In genomic region chrX:2705461-2705860, GRCh38 we compare ENCODE assay signal across 13 cellular contexts. TPM values are rescaled to one million over a fixed set of nuclear protein-coding genes. Genes with fewer than 3 reads are reported as not detected.
DNase-seq lines count a peak whose midpoint lies in the region; TF ChIP-seq lines count a peak whose summit lies in the region.
"Had no signal": no experiment of that assay in that cellular context is flagged by ENCODE, and none has a peak within 500 bp of the region (broad histone marks: within the 10 kb centered on the region; RNA-seq: fewer than 3 reads in every experiment).

No MANE protein-coding gene starts in this region.

- peaks cover 8% of the 10 kb centered on the region; the same call in 1 of the 2 replicates for H3F3A ChIP-seq in Loucy (ENCODE audit: low read depth)

- H3K4me1 Mint-ChIP-seq in activated CD4-positive, alpha-beta T cell treated with anti-CD3 and anti-CD28 coated beads, Interleukin-2, amount 10 ng/mL, durations not matched to agents 24 days and 14 days = peaks cover 93% of the 10 kb centered on the region
- peaks cover 55% of the 10 kb centered on the region for H3K4me1 Mint-ChIP-seq in endodermal cell

- H3K36me3 ChIP-seq in Loucy (ENCODE audit: insufficient read depth, low read length) (peaks cover 11% of the 10 kb centered on the region; the same call in 1 of the 2 replicates), endodermal cell (ENCODE audit: control insufficient read depth, insufficient read depth, low read length) (peaks cover 18% of the 10 kb centered on the region), rectal smooth muscle tissue (ENCODE audit: control insufficient read depth, insufficient read depth, low read length) (no peaks in the 10 kb centered on the region)
- H3K36me3 ChIP-seq: uterus had no signal

- intact Hi-C loops in activated CD4-positive, alpha-beta T cell treated with anti-CD3 and anti-CD28 coated beads, Interleukin-2, amount 10 ng/mL, durations not matched to agents 24 days and 14 days (cut with micrococcal nuclease) = loop anchor here (5.0 kb wide), 1 partner anchor 1007 kb away; the partner anchor contains the start of gene PRKX

- H3K9me3 ChIP-seq in Loucy (ENCODE audit: insufficient read depth, low read depth, low read length) (no peaks in the 10 kb centered on the region), endodermal cell (ENCODE audit: control insufficient read depth, low read length) (no peaks in the 10 kb centered on the region)
- H3K9me3 ChIP-seq: uterus had no signal

- no peak overlapping the region for H2AFZ ChIP-seq in Loucy (ENCODE audit: low read length)

- H3K4me2 ChIP-seq in Loucy (ENCODE audit: low read depth, low read length, poor library complexity, severe bottlenecking) = peak overlapping the region; percentile 8

- TF ChIP-seq CTCF in Loucy (conservative IDR thresholded peaks at IDR 0.05; ENCODE audit: low read length) = no peak
- no peak for TF ChIP-seq CTCF in endodermal cell (conservative IDR thresholded peaks at IDR 0.05)

- H3K9ac ChIP-seq in Loucy (ENCODE audit: low read depth, low read length, poor library complexity, severe bottlenecking) = no peak overlapping the region
- no peak overlapping the region for H3K9ac ChIP-seq in endodermal cell (ENCODE audit: extremely low read depth, low read length, poor library complexity, severe bottlenecking)
- no peak overlapping the region for H3K9ac ChIP-seq in rectal smooth muscle tissue (ENCODE audit: low read length)

- H3K4me3 ChIP-seq in Loucy (ENCODE audit: low read length, poor library complexity, severe bottlenecking) (no peak overlapping the region), endodermal cell (ENCODE audit: low read length) (no peak overlapping the region), rectal smooth muscle tissue (ENCODE audit: low read length) (no peak overlapping the region)
- H3K4me3 ChIP-seq: uterus had no signal

- peaks cover 71% of the 10 kb centered on the region for H3K36me3 Mint-ChIP-seq in activated CD4-positive, alpha-beta T cell treated with anti-CD3 and anti-CD28 coated beads, Interleukin-2, amount 10 ng/mL, durations not matched to agents 24 days and 14 days (ENCODE audit: low read depth)
- peaks cover 30% of the 10 kb centered on the region for H3K36me3 Mint-ChIP-seq in endodermal cell (ENCODE audit: low read depth)

- H3K27me3 ChIP-seq in Loucy (ENCODE audit: insufficient read depth, low read length, poor library complexity, severe bottlenecking) (no peaks in the 10 kb centered on the region), endodermal cell (ENCODE audit: control insufficient read depth, insufficient read depth, low read length, poor library complexity, severe bottlenecking) (no peaks in the 10 kb centered on the region), rectal smooth muscle tissue (ENCODE audit: control insufficient read depth, insufficient read depth, low read length) (no peaks in the 10 kb centered on the region)
- H3K27me3 ChIP-seq: uterus had no signal

- H3K27ac ChIP-seq in endodermal cell (ENCODE audit: low read depth, low read length) (peak overlapping the region; percentile 96), rectal smooth muscle tissue (ENCODE audit: low read depth, low read length) (peak overlapping the region; percentile 65), substantia nigra (ENCODE audit: low read depth, low read length, poor library complexity, severe bottlenecking) (no peak overlapping the region)
- H3K27ac ChIP-seq: uterus had no signal

- H3K9me3 Mint-ChIP-seq in activated CD4-positive, alpha-beta T cell treated with anti-CD3 and anti-CD28 coated beads, Interleukin-2, amount 10 ng/mL, durations not matched to agents 24 days and 14 days = peaks cover 7% of the 10 kb centered on the region
- no peaks in the 10 kb centered on the region for H3K9me3 Mint-ChIP-seq in endodermal cell

- H3K79me2 ChIP-seq in Loucy (ENCODE audit: insufficient read depth, low read length) = peaks cover 88% of the 10 kb centered on the region

- H3K27me3 Mint-ChIP-seq in activated CD4-positive, alpha-beta T cell treated with anti-CD3 and anti-CD28 coated beads, Interleukin-2, amount 10 ng/mL, durations not matched to agents 24 days and 14 days = no peaks in the 10 kb centered on the region
- H3K27me3 Mint-ChIP-seq in endodermal cell (ENCODE audit: insufficient read depth) = no peaks in the 10 kb centered on the region

- peaks cover 59% of the 10 kb centered on the region for H3K4me1 ChIP-seq in Loucy (ENCODE audit: insufficient read depth, low read length, poor library complexity, severe bottlenecking)
- H3K4me1 ChIP-seq in endodermal cell (ENCODE audit: control insufficient read depth, insufficient read depth, low read length) = peaks cover 5% of the 10 kb centered on the region
- H3K4me1 ChIP-seq in rectal smooth muscle tissue (ENCODE audit: control insufficient read depth, insufficient read depth, low read length) = peaks cover 56% of the 10 kb centered on the region

- WGBS in endodermal cell (ENCODE audit: insufficient coverage in 1 of 2, insufficient read length in 1 of 2), 2 experiments = 51 to 77% methylated on average over 9 of the region's 9 CpGs

- no peaks in the 10 kb centered on the region for H3K9me2 ChIP-seq in Loucy (replicated peaks; ENCODE audit: low read depth, low read length)

- peak overlapping the region; percentile 85 for H3K27ac Mint-ChIP-seq in activated CD4-positive, alpha-beta T cell treated with anti-CD3 and anti-CD28 coated beads, Interleukin-2, amount 10 ng/mL, durations not matched to agents 24 days and 14 days
- no peak overlapping the region for H3K27ac Mint-ChIP-seq in endodermal cell

- no peak for DNase-seq in activated CD4-positive, alpha-beta T cell treated with anti-CD3 and anti-CD28 coated beads, Interleukin-2, amount 10 ng/mL, durations not matched to agents 24 days and 14 days
- no peak for DNase-seq in activated CD4-positive, alpha-beta T cell treated with anti-CD3 and anti-CD28 coated beads, Interleukin-2, amount 50 U/mL, for 48 hours
- DNase-seq in endodermal cell = no peak
- DNase-seq in COLO668 (lab: John Stamatoyannopoulos, UW; ENCODE audit: unreplicated experiment) = no peak
- no peak for DNase-seq in substantia nigra (lab: John Stamatoyannopoulos, UW)
- no peak for DNase-seq in NCI-H1092 (lab: John Stamatoyannopoulos, UW)
- DNase-seq: KG1, NCI-H1694, NCI-H69, SHP77, uterus had no signal

- H3K4me3 Mint-ChIP-seq in activated CD4-positive, alpha-beta T cell treated with anti-CD3 and anti-CD28 coated beads, Interleukin-2, amount 10 ng/mL, durations not matched to agents 24 days and 14 days = peak overlapping the region; percentile 18
- H3K4me3 Mint-ChIP-seq in endodermal cell = no peak overlapping the region

- H4K20me1 ChIP-seq in Loucy (ENCODE audit: insufficient read depth, low read length, poor library complexity, severe bottlenecking) = peaks cover 11% of the 10 kb centered on the region

RNA-seq across cellular contexts. Expression of gene CD99, which starts 14.4 kb away (rescaled TPM):
- 361 and 371 TPM in 2 replicates for total RNA-seq in activated CD4-positive, alpha-beta T cell treated with anti-CD3 and anti-CD28 coated beads, Interleukin-2, amount 10 ng/mL, durations not matched to agents 24 days and 14 days
- total RNA-seq in endodermal cell = 100 to 1,000 TPM; 314 to 397 TPM
- polyA plus RNA-seq in endodermal cell (2013, experiment 1 of 2) = 226 TPM
- polyA plus RNA-seq in endodermal cell (2013, experiment 2 of 2) = 207 TPM

RNA-seq across cellular contexts. Expression of gene XG, which starts 46.4 kb away (rescaled TPM):
- total RNA-seq in activated CD4-positive, alpha-beta T cell treated with anti-CD3 and anti-CD28 coated beads, Interleukin-2, amount 10 ng/mL, durations not matched to agents 24 days and 14 days = not detected in 2 replicates
- 1 to 10 TPM; 1.1 to 1.3 TPM for total RNA-seq in endodermal cell
- polyA plus RNA-seq in endodermal cell (2013, experiment 1 of 2) = not detected
- polyA plus RNA-seq in endodermal cell (2013, experiment 2 of 2) = not detected
